In the genomic region with DNA sequence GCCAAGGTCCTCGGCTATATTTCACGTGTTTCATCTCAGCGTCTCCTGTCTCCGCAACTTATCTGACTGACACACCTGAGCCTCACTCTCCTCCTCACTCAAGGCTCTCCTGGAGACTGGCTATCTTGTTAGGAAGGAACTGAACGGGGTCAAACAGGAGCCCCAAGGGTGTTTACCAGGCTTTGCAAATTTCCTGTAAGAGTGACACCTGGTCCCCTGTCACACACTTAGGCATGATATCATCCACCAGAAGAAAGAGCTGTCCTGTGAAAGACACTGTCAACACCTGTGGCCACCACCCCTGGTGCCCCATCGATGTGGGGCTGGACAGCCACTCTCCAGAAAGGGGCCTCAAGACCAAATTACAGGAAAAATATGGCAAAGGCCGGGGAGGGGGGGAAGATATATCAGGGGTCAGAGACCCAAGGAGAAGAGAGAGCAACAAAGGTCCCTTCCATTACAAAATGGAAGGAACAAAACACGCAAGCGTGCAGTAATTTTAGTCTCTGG, we compare ENCODE assay signal across 2 cellular contexts.
TF ChIP-seq lines count a peak whose summit lies in the region.

No MANE protein-coding gene starts in this region.

TF ChIP-seq in SK-N-SH, 30 proteins besides CTCF, POLR2A, EP300 and RAD21 (continued from another document):
- TF ChIP-seq, protein P1, sequence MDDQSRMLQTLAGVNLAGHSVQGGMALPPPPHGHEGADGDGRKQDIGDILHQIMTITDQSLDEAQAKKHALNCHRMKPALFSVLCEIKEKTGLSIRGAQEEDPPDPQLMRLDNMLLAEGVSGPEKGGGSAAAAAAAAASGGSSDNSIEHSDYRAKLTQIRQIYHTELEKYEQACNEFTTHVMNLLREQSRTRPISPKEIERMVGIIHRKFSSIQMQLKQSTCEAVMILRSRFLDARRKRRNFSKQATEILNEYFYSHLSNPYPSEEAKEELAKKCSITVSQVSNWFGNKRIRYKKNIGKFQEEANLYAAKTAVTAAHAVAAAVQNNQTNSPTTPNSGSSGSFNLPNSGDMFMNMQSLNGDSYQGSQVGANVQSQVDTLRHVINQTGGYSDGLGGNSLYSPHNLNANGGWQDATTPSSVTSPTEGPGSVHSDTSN (IDR thresholded peaks at IDR 0.05), result no peak
- TF ChIP-seq, protein P2, sequence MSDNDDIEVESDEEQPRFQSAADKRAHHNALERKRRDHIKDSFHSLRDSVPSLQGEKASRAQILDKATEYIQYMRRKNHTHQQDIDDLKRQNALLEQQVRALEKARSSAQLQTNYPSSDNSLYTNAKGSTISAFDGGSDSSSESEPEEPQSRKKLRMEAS (IDR thresholded peaks at IDR 0.05; ENCODE audit: low read depth), result no peak
- no peak for TF ChIP-seq TCF12 (IDR thresholded peaks at IDR 0.05)
- no peak for TF ChIP-seq RXRA (IDR thresholded peaks at IDR 0.05; ENCODE audit: borderline replicate concordance, low read depth)
- no peak for TF ChIP-seq RFX5 (IDR thresholded peaks at IDR 0.05; ENCODE audit: low read length)
- no peak for TF ChIP-seq TAF1 (IDR thresholded peaks at IDR 0.05; ENCODE audit: borderline replicate concordance, low read depth, low read length)
- TF ChIP-seq, protein P3, sequence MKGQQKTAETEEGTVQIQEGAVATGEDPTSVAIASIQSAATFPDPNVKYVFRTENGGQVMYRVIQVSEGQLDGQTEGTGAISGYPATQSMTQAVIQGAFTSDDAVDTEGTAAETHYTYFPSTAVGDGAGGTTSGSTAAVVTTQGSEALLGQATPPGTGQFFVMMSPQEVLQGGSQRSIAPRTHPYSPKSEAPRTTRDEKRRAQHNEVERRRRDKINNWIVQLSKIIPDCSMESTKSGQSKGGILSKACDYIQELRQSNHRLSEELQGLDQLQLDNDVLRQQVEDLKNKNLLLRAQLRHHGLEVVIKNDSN (IDR thresholded peaks at IDR 0.05; ENCODE audit: borderline replicate concordance, low read depth), result no peak
- TF ChIP-seq JUND (IDR thresholded peaks at IDR 0.05), result no peak
- TF ChIP-seq NFIC (IDR thresholded peaks at IDR 0.05; ENCODE audit: borderline replicate concordance), result no peak

TF ChIP-seq in SK-N-SH treated with all-trans-retinoic acid at 6 μM for 48 hours, 23 proteins besides CTCF, POLR2A, EP300 and RAD21 (continued from another document):
- TF ChIP-seq, protein P4, sequence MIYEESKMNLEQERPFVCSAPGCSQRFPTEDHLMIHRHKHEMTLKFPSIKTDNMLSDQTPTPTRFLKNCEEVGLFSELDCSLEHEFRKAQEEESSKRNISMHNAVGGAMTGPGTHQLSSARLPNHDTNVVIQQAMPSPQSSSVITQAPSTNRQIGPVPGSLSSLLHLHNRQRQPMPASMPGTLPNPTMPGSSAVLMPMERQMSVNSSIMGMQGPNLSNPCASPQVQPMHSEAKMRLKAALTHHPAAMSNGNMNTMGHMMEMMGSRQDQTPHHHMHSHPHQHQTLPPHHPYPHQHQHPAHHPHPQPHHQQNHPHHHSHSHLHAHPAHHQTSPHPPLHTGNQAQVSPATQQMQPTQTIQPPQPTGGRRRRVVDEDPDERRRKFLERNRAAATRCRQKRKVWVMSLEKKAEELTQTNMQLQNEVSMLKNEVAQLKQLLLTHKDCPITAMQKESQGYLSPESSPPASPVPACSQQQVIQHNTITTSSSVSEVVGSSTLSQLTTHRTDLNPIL (CRISPR knock-in tag; IDR thresholded peaks at IDR 0.05; ENCODE audit: low read depth), result no peak
- TF ChIP-seq ISL1 (CRISPR knock-in tag; IDR thresholded peaks at IDR 0.05), result no peak
- no peak for TF ChIP-seq TOX (CRISPR knock-in tag; IDR thresholded peaks at IDR 0.05; ENCODE audit: borderline replicate concordance)
- TF ChIP-seq, protein P5, sequence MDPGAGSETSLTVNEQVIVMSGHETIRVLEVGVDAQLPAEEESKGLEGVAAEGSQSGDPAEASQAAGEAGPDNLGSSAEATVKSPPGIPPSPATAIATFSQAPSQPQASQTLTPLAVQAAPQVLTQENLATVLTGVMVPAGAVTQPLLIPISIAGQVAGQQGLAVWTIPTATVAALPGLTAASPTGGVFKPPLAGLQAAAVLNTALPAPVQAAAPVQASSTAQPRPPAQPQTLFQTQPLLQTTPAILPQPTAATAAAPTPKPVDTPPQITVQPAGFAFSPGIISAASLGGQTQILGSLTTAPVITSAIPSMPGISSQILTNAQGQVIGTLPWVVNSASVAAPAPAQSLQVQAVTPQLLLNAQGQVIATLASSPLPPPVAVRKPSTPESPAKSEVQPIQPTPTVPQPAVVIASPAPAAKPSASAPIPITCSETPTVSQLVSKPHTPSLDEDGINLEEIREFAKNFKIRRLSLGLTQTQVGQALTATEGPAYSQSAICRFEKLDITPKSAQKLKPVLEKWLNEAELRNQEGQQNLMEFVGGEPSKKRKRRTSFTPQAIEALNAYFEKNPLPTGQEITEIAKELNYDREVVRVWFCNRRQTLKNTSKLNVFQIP (CRISPR knock-in tag; IDR thresholded peaks at IDR 0.05; ENCODE audit: borderline replicate concordance, low read depth), result no peak
- TF ChIP-seq TCF4 (CRISPR knock-in tag; IDR thresholded peaks at IDR 0.05; ENCODE audit: borderline replicate concordance), result no peak
- no peak for TF ChIP-seq CSDC2 (CRISPR knock-in tag; IDR thresholded peaks at IDR 0.05)
- TF ChIP-seq ZFP30 (CRISPR knock-in tag; IDR thresholded peaks at IDR 0.05), result no peak
- no peak for TF ChIP-seq SNAI2 (CRISPR knock-in tag; IDR thresholded peaks at IDR 0.05)
- TF ChIP-seq BACH2 (CRISPR knock-in tag; IDR thresholded peaks at IDR 0.05; ENCODE audit: borderline replicate concordance), result no peak
- TF ChIP-seq ZFP3 (CRISPR knock-in tag; IDR thresholded peaks at IDR 0.05), result no peak
- TF ChIP-seq ZNF70 (CRISPR knock-in tag; IDR thresholded peaks at IDR 0.05), result no peak
- no peak for TF ChIP-seq ZNF565 (CRISPR knock-in tag; conservative IDR thresholded peaks at IDR 0.05; ENCODE audit: low read depth)
- TF ChIP-seq, protein P6, sequence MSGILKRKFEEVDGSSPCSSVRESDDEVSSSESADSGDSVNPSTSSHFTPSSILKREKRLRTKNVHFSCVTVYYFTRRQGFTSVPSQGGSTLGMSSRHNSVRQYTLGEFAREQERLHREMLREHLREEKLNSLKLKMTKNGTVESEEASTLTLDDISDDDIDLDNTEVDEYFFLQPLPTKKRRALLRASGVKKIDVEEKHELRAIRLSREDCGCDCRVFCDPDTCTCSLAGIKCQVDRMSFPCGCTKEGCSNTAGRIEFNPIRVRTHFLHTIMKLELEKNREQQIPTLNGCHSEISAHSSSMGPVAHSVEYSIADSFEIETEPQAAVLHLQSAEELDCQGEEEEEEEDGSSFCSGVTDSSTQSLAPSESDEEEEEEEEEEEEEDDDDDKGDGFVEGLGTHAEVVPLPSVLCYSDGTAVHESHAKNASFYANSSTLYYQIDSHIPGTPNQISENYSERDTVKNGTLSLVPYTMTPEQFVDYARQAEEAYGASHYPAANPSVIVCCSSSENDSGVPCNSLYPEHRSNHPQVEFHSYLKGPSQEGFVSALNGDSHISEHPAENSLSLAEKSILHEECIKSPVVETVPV (CRISPR knock-in tag; IDR thresholded peaks at IDR 0.05), result no peak
- TF ChIP-seq, protein P7, sequence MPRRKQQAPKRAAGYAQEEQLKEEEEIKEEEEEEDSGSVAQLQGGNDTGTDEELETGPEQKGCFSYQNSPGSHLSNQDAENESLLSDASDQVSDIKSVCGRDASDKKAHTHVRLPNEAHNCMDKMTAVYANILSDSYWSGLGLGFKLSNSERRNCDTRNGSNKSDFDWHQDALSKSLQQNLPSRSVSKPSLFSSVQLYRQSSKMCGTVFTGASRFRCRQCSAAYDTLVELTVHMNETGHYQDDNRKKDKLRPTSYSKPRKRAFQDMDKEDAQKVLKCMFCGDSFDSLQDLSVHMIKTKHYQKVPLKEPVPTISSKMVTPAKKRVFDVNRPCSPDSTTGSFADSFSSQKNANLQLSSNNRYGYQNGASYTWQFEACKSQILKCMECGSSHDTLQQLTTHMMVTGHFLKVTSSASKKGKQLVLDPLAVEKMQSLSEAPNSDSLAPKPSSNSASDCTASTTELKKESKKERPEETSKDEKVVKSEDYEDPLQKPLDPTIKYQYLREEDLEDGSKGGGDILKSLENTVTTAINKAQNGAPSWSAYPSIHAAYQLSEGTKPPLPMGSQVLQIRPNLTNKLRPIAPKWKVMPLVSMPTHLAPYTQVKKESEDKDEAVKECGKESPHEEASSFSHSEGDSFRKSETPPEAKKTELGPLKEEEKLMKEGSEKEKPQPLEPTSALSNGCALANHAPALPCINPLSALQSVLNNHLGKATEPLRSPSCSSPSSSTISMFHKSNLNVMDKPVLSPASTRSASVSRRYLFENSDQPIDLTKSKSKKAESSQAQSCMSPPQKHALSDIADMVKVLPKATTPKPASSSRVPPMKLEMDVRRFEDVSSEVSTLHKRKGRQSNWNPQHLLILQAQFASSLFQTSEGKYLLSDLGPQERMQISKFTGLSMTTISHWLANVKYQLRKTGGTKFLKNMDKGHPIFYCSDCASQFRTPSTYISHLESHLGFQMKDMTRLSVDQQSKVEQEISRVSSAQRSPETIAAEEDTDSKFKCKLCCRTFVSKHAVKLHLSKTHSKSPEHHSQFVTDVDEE (CRISPR knock-in tag; IDR thresholded peaks at IDR 0.05), result no peak
- TF ChIP-seq ZNF8 (CRISPR knock-in tag; IDR thresholded peaks at IDR 0.05), result no peak
- TF ChIP-seq RARB (CRISPR knock-in tag; IDR thresholded peaks at IDR 0.05), result no peak
- no peak for TF ChIP-seq ARNTL (CRISPR knock-in tag; IDR thresholded peaks at IDR 0.05; ENCODE audit: borderline replicate concordance, low read depth)
